ENCODE assay signal across 24 cellular contexts in genomic region chr16:73430138-73430537, GRCh38.
"Had no signal": no experiment of that assay in that cellular context is flagged by ENCODE, and none has a peak within 500 bp of the region (broad histone marks: within the 10 kb centered on the region; RNA-seq: fewer than 3 reads in every experiment).

No MANE protein-coding gene starts in this region.

- H3K36me3 ChIP-seq: esophagus squamous epithelium, gastrocnemius medialis, heart right ventricle, left lung, lower lobe of right lung had no signal

- DNase-seq: dermis blood vessel endothelial cell; dorsolateral prefrontal cortex; effector CD4-positive, alpha-beta T cell; effector memory CD4-positive, alpha-beta T cell; esophagus squamous epithelium; foreskin fibroblast; foreskin melanocyte; gastrocnemius medialis; glutamatergic neuron; head of caudate nucleus; heart right ventricle; hippocampal formation; left cardiac atrium; left lung; left ventricle myocardium superior; lower lobe of right lung; mesenchymal stem cell; mucosa of descending colon; naive B cell; naive thymus-derived CD8-positive, alpha-beta T cell had no signal

- H3K27ac ChIP-seq: dorsolateral prefrontal cortex, esophagus squamous epithelium, gastrocnemius medialis, heart right ventricle, left lung, lower lobe of right lung had no signal

- H3K9me3 ChIP-seq: esophagus squamous epithelium, gastrocnemius medialis, heart right ventricle, left lung, lower lobe of right lung, mucosa of descending colon had no signal

- ATAC-seq: gastrocnemius medialis; heart right ventricle; left cardiac atrium; left lung; left ventricle myocardium superior; lower lobe of right lung; mucosa of descending colon; naive thymus-derived CD8-positive, alpha-beta T cell had no signal

- H3K27me3 ChIP-seq: dorsolateral prefrontal cortex, esophagus squamous epithelium, gastrocnemius medialis, heart right ventricle, left lung had no signal

- H3K4me3 ChIP-seq: dorsolateral prefrontal cortex, esophagus squamous epithelium, gastrocnemius medialis, heart right ventricle, left lung, lower lobe of right lung, mucosa of descending colon had no signal

- FAIRE-seq: colon, endothelial cell of umbilical vein, islet of Langerhans, keratinocyte had no signal

- H3K4me1 ChIP-seq: esophagus squamous epithelium, gastrocnemius medialis, heart right ventricle, left lung, lower lobe of right lung had no signal
